Comparison of ENCODE assay signal across 15 cellular contexts in the genomic region with DNA sequence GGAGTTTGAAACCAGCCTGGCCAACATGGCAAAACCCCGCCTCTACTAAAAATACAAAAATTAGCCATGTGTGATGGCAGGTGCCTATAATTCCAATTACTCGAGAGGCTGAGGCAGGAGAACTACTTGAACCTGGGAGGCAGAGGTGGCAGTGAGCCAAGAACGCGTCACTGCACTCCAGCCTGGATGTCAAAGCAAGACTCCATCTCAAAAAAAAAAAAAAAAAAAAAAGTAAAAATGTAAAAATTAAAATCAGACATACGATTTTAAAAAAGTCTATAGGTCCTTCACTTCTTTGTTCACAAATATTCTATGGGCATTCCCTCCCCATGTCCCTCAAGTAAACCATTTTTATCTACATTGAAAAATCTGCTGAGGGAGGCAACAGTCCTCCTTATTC. TPM values are rescaled to one million over a fixed set of nuclear protein-coding genes. Genes with fewer than 3 reads are reported as not detected.
DNase-seq lines count a peak whose midpoint lies in the region; ATAC-seq, FAIRE-seq and TF ChIP-seq lines count a peak whose summit lies in the region.
"Had no signal": no experiment of that assay in that cellular context is flagged by ENCODE, and none has a peak within 500 bp of the region (broad histone marks: within the 10 kb centered on the region; RNA-seq: fewer than 3 reads in every experiment).

No MANE protein-coding gene starts in this region.

- H2AFZ ChIP-seq in mammary epithelial cell (ENCODE audit: low read depth, low read length): no peak overlapping the region

- no peak for FAIRE-seq in GM12892 (lab: Jason Lieb, UNC)
- FAIRE-seq: small intestine had no signal

- ATAC-seq in left ventricle myocardium superior: no peak
- ATAC-seq: gastrocnemius medialis had no signal

- CTCF ChIA-PET in mammary epithelial cell (lab: Charles Lee; ENCODE audit: low non-redundant PET): no interaction called here

- H4K20me1 ChIP-seq in mammary epithelial cell (ENCODE audit: insufficient read depth, low read length): no peaks in the 10 kb centered on the region

- in situ Hi-C loops in mammary epithelial cell (cut with MboI; ENCODE audit: low sequenced_read_pairs in 2 of 2): no loop called here

- no peak overlapping the region for H3K4me3 ChIP-seq in mammary epithelial cell (replicated peaks in 1 of 3; ENCODE audit: insufficient read depth in 1 of 3, low read depth in 2 of 3, low read length in 3 of 3)
- H3K4me3 ChIP-seq: BLaER1, gastrocnemius medialis, transverse colon had no signal

- H3K27ac ChIP-seq in mammary epithelial cell (ENCODE audit: insufficient read depth, low read depth, low read length): no peak overlapping the region
- H3K27ac ChIP-seq: BLaER1, gastrocnemius medialis, RWPE1, transverse colon had no signal

- no TSS peak for BruUV-seq in mammary epithelial cell (replicated peaks; lab: Mats Ljungman, UMichigan)

- no peaks in the 10 kb centered on the region for H3K9me3 ChIP-seq in mammary epithelial cell (replicated peaks; ENCODE audit: insufficient read depth, low read length)
- H3K9me3 ChIP-seq: BLaER1, gastrocnemius medialis, transverse colon had no signal

- TF ChIP-seq CTCF in mammary epithelial cell (conservative IDR thresholded peaks at IDR 0.05 in 1 of 2, IDR thresholded peaks at IDR 0.05 in 1 of 2; ENCODE audit: extremely low read depth in 1 of 2, insufficient read depth in 1 of 2, low read depth in 1 of 2, low read length in 2 of 2): no peak

- H3K4me1 ChIP-seq in mammary epithelial cell (ENCODE audit: insufficient read depth, low read length): no peaks in the 10 kb centered on the region
- H3K4me1 ChIP-seq: BLaER1, transverse colon had no signal

- peaks cover 26% of the 10 kb centered on the region for H3K79me2 ChIP-seq in mammary epithelial cell (ENCODE audit: insufficient read depth, low read length)

- WGBS in mammary epithelial cell (ENCODE audit: low coverage, missing lambda C conversion rate): 81% methylated on average over 5 of the region's 5 CpGs

- no peak for TF ChIP-seq POLR2A in GM12892 (IDR thresholded peaks at IDR 0.05; ENCODE audit: low read depth, low read length)

- no peak for TF ChIP-seq EP300 in Ishikawa (IDR thresholded peaks at IDR 0.05; ENCODE audit: borderline replicate concordance)

- no peak overlapping the region for H3K4me2 ChIP-seq in mammary epithelial cell (ENCODE audit: insufficient read depth, low read depth, low read length)
- H3K4me2 ChIP-seq: BLaER1 had no signal

- no peak for TF ChIP-seq RAD21 in Ishikawa (IDR thresholded peaks at IDR 0.05; ENCODE audit: low read depth)

- H3K27me3 ChIP-seq in mammary epithelial cell (ENCODE audit: insufficient read depth, low read length): no peaks in the 10 kb centered on the region
- H3K27me3 ChIP-seq: BLaER1, gastrocnemius medialis, transverse colon had no signal

- dilution Hi-C loops in mammary epithelial cell (cut with HindIII; ENCODE audit: low sequenced_read_pairs): no loop called here

- no peak overlapping the region for H3K9ac ChIP-seq in mammary epithelial cell (ENCODE audit: insufficient read depth, low read length)
- H3K9ac ChIP-seq: BLaER1 had no signal

- DNase-seq in DMS79 treated with DMSO at 0.1 percent for 48 hours (lab: John Stamatoyannopoulos, UW) (peak; percentile 77), RPMI7951 (ENCODE audit: low read depth) (peak; percentile 1), left ventricle myocardium superior (peak; percentile 68), mammary epithelial cell (no peak), middle frontal gyrus (ENCODE audit: extremely low spot score, low spot score) (no peak), GM12892 (ENCODE audit: insufficient read length) (no peak)
- DNase-seq: activated CD4-positive, alpha-beta T cell treated with anti-CD3 and anti-CD28 coated beads for 1 hour; activated naive CD4-positive, alpha-beta T cell; cortex of kidney; small intestine; transverse colon had no signal

- intact Hi-C loops in left ventricle myocardium superior (cut with micrococcal nuclease) (no loop called here), mammary epithelial cell (cut with micrococcal nuclease) (no loop called here)

- H3K36me3 ChIP-seq in mammary epithelial cell (ENCODE audit: insufficient read depth, low read length): peaks cover 35% of the 10 kb centered on the region

TF ChIP-seq in Ishikawa, 13 proteins besides CTCF, POLR2A, EP300 and RAD21:
- TF ChIP-seq EGR1 (IDR thresholded peaks at IDR 0.05): no peak
- TF ChIP-seq TCF12 (IDR thresholded peaks at IDR 0.05; ENCODE audit: low read depth): no peak
- TF ChIP-seq TEAD4 (IDR thresholded peaks at IDR 0.05): no peak
- no peak for TF ChIP-seq CEBPB (IDR thresholded peaks at IDR 0.05)
- TF ChIP-seq, protein P1, sequence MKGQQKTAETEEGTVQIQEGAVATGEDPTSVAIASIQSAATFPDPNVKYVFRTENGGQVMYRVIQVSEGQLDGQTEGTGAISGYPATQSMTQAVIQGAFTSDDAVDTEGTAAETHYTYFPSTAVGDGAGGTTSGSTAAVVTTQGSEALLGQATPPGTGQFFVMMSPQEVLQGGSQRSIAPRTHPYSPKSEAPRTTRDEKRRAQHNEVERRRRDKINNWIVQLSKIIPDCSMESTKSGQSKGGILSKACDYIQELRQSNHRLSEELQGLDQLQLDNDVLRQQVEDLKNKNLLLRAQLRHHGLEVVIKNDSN (IDR thresholded peaks at IDR 0.05): no peak
- TF ChIP-seq, protein P2, sequence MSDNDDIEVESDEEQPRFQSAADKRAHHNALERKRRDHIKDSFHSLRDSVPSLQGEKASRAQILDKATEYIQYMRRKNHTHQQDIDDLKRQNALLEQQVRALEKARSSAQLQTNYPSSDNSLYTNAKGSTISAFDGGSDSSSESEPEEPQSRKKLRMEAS (IDR thresholded peaks at IDR 0.05): no peak
- peak; percentile 46; the same call in 1 of the 2 replicates for TF ChIP-seq NFIC (IDR thresholded peaks at IDR 0.05)

RNA-seq across cellular contexts. Expression of gene TLL2, which starts 34.9 kb away (rescaled TPM):
- under 0.01 TPM in 1 of 2 replicates, not detected in the other for total RNA-seq in RPMI7951 (2014; rRNA removed; shearing (Covaris generic))
- 11.6 TPM for total RNA-seq in left ventricle myocardium superior
- total RNA-seq in mammary epithelial cell: under 1 TPM; 0.17 to 0.59 TPM
- 0.23 TPM for polyA plus RNA-seq in mammary epithelial cell
- polyA minus RNA-seq in mammary epithelial cell: not detected
- polyA plus RNA-seq in GM12892 (2012; ENCODE audit: missing spikeins): 0.49 TPM

RNA-seq across cellular contexts. Expression of gene TM9SF3, which starts 38.2 kb away (rescaled TPM):
- 56.9 and 59.5 TPM in 2 replicates for total RNA-seq in RPMI7951 (2014; rRNA removed; shearing (Covaris generic))
- total RNA-seq in left ventricle myocardium superior (75.4 TPM), mammary epithelial cell (100 to 1,000 TPM; 114 to 129 TPM)
- 59.7 TPM for polyA plus RNA-seq in mammary epithelial cell
- 58.3 TPM for polyA minus RNA-seq in mammary epithelial cell
- 45.5 TPM for polyA plus RNA-seq in GM12892 (2012; ENCODE audit: missing spikeins)

Comparison
In these comparisons a context has a peak if more than half of its experiments do, and no peak if none do; other contexts are left out.
1. DNase-seq: peak in DMS79 treated with DMSO at 0.1 percent for 48 hours (single experiment), RPMI7951 (single experiment) and left ventricle myocardium superior (single experiment); none in mammary epithelial cell (single experiment), middle frontal gyrus (single experiment) and GM12892 (single experiment).